In genomic region chr4:56243107-56243506, GRCh38 we compare ENCODE assay signal across 30 cellular contexts.
"Had no signal": no experiment of that assay in that cellular context is flagged by ENCODE, and none has a peak within 500 bp of the region (broad histone marks: within the 10 kb centered on the region; RNA-seq: fewer than 3 reads in every experiment).

No MANE protein-coding gene starts in this region.

- H3K27ac ChIP-seq: epithelial cell of prostate, foreskin keratinocyte, gastroesophageal sphincter, heart right ventricle, lower lobe of right lung, neutrophil, pancreas, prostate gland, skin epidermis, spleen, testis, tibial artery, upper lobe of left lung had no signal

- H3K36me3 ChIP-seq: gastroesophageal sphincter, heart right ventricle, lower lobe of right lung, neutrophil, pancreas, prostate gland, spleen, tibial artery, upper lobe of left lung had no signal

- H3K27me3 ChIP-seq: gastroesophageal sphincter, neutrophil, pancreas, spleen, testis, tibial artery, upper lobe of left lung had no signal

- H3K4me3 ChIP-seq: gastroesophageal sphincter, heart right ventricle, lower lobe of right lung, mucosa of descending colon, pancreas, prostate gland, skin epidermis, spleen, testis, tibial artery, upper lobe of left lung had no signal

- H3K36me3 Mint-ChIP-seq: immature natural killer cell; mesothelial cell of epicardium; naive B cell; natural killer cell treated with Interleukin-12 subunit alpha and Interleukin-12 subunit beta and Interleukin-15 and Interleukin-18, amount 100 ng/mL, for 72 hours; stimulated activated memory B cell treated with anti-CD40 and anti-IgM and Interleukin-4, amounts not matched to agents 10 μg/mL and 1 μg/mL and 100 μg/mL, for 72 hours had no signal

- H3K4me1 ChIP-seq: foreskin keratinocyte, gastroesophageal sphincter, heart right ventricle, lower lobe of right lung, prostate gland, spleen, testis, tibial artery, upper lobe of left lung had no signal

- DNase-seq: effector CD8-positive, alpha-beta T cell; endodermal cell; foreskin keratinocyte; glutamatergic neuron; heart right ventricle; hypothalamus; immature natural killer cell; left ventricle myocardium superior; lower lobe of right lung; mucosa of descending colon; naive B cell; pancreas; right cardiac atrium; spleen; stimulated activated CD4-positive, alpha-beta T cell treated with anti-CD3 and anti-CD28 coated beads, Interleukin-4, amount 100 ng/mL, for 4 hours; stimulated activated naive CD8-positive, alpha-beta T cell treated with anti-CD3 and anti-CD28 coated beads, Interleukin-15, Interleukin-2, amounts not matched to agents 100 U/mL and 50 U/mL, for 24 hours; substantia nigra; testis; tibial artery; upper lobe of left lung had no signal

- H3K27me3 Mint-ChIP-seq: naive B cell; stimulated activated memory B cell treated with anti-CD40 and anti-IgM and Interleukin-4, amounts not matched to agents 10 μg/mL and 1 μg/mL and 100 μg/mL, for 72 hours had no signal

- H3K27ac Mint-ChIP-seq: endodermal cell; immature natural killer cell; mesothelial cell of epicardium; naive B cell; natural killer cell treated with Interleukin-12 subunit alpha and Interleukin-12 subunit beta and Interleukin-15 and Interleukin-18, amount 100 ng/mL, for 72 hours; stimulated activated memory B cell treated with anti-CD40 and anti-IgM and Interleukin-4, amounts not matched to agents 10 μg/mL and 1 μg/mL and 100 μg/mL, for 72 hours had no signal

- H3K9me3 Mint-ChIP-seq: endodermal cell; immature natural killer cell; mesothelial cell of epicardium; naive B cell; natural killer cell treated with Interleukin-12 subunit alpha and Interleukin-12 subunit beta and Interleukin-15 and Interleukin-18, amount 100 ng/mL, for 72 hours; neural crest cell; stimulated activated memory B cell treated with anti-CD40 and anti-IgM and Interleukin-4, amounts not matched to agents 10 μg/mL and 1 μg/mL and 100 μg/mL, for 72 hours had no signal

- H3K4me3 Mint-ChIP-seq: endodermal cell; immature natural killer cell; mesothelial cell of epicardium; naive B cell; natural killer cell treated with Interleukin-12 subunit alpha and Interleukin-12 subunit beta and Interleukin-15 and Interleukin-18, amount 100 ng/mL, for 72 hours; neural crest cell; stimulated activated memory B cell treated with anti-CD40 and anti-IgM and Interleukin-4, amounts not matched to agents 10 μg/mL and 1 μg/mL and 100 μg/mL, for 72 hours had no signal

- H3K9me3 ChIP-seq: gastroesophageal sphincter, heart right ventricle, lower lobe of right lung, mucosa of descending colon, neutrophil, pancreas, prostate gland, spleen, testis, tibial artery, upper lobe of left lung had no signal

- ATAC-seq: esophagus mucosa; foreskin keratinocyte; gastroesophageal sphincter; heart right ventricle; left ventricle myocardium superior; lower lobe of right lung; mucosa of descending colon; pancreas; right cardiac atrium; stimulated activated memory B cell treated with anti-CD40 and anti-IgM and Interleukin-4, amounts not matched to agents 10 μg/mL and 1 μg/mL and 100 μg/mL, for 72 hours; stimulated activated naive CD8-positive, alpha-beta T cell treated with anti-CD3 and anti-CD28 coated beads, Interleukin-15, Interleukin-2, amounts not matched to agents 100 U/mL and 50 U/mL, for 24 hours had no signal

- H3K4me1 Mint-ChIP-seq: immature natural killer cell; naive B cell; neural crest cell; stimulated activated memory B cell treated with anti-CD40 and anti-IgM and Interleukin-4, amounts not matched to agents 10 μg/mL and 1 μg/mL and 100 μg/mL, for 72 hours had no signal
